10 cellular contexts compared by ENCODE assay signal in the genomic region with DNA sequence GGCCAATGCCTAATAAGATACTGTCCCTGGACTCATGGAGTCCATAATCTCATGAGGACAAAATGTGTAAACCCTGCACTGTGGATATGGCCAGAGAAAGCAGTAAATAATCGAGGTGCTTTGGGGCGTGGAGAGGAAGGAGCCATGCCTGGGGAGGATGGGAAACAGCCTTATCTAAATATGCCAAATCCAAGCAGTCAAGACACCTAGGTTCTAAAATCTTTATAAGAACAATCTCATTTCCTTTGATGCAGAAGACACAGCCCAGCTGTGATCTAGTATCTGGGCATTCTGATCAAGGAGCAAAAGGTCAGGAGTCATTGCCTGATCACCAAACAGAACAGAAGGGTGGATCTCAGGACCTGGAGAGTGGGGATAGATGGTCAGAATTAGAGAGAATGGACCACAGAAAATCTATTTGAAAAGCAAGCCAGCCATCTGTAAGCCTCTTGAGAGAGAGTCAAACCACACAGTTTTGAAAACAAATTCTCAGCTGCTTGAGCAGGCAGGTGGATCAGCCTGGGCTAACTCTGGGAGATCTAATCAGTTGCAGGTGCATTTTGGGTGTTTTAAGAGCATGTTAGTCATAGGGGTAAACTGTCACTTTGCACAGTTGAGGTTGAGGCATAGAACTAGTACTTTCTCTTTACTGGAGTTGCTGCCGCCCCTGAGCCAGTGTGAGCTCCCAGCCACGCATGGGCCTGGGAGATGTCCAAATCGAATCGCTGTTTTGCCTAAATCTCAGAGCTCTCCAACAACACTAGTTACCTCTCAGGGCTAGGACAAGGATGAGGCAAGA.
DNase-seq lines count a peak whose midpoint lies in the region; ATAC-seq, FAIRE-seq and TF ChIP-seq lines count a peak whose summit lies in the region.
"Had no signal": no experiment of that assay in that cellular context is flagged by ENCODE, and none has a peak within 500 bp of the region (broad histone marks: within the 10 kb centered on the region; RNA-seq: fewer than 3 reads in every experiment).

No MANE protein-coding gene starts in this region.

- H3K79me2 ChIP-seq in HepG2 (ENCODE audit: insufficient read depth, low read length): no peaks in the 10 kb centered on the region
- H3K79me2 ChIP-seq in OCI-LY7 (ENCODE audit: insufficient read depth, low read depth, low read length): no peaks in the 10 kb centered on the region

- TF ChIP-seq RAD21 in HepG2 (CRISPR knock-in tag; IDR thresholded peaks at IDR 0.05): no peak

- TF ChIP-seq CTCF in HepG2 (CRISPR knock-in tag; IDR thresholded peaks at IDR 0.05) (no peak), right lobe of liver (IDR thresholded peaks at IDR 0.05) (no peak), OCI-LY7 (conservative IDR thresholded peaks at IDR 0.05; ENCODE audit: low read length) (no peak), thyroid gland (IDR thresholded peaks at IDR 0.05) (no peak)

- H4K20me1 ChIP-seq in HepG2 (ENCODE audit: insufficient read depth, low read length) (no peaks in the 10 kb centered on the region), OCI-LY7 (ENCODE audit: insufficient read depth, low read length) (no peaks in the 10 kb centered on the region)

- H3K4me1 ChIP-seq in HepG2 (ENCODE audit: insufficient read depth, low read length) (peaks cover 87% of the 10 kb centered on the region), right lobe of liver (peaks cover 0 to 6% (median 1%) of the 10 kb centered on the region in 4 donors), OCI-LY7 (ENCODE audit: insufficient read depth, low read length, poor library complexity, severe bottlenecking) (peaks cover 14% of the 10 kb centered on the region), thyroid gland (peaks cover 0 to 18% of the 10 kb centered on the region in 2 donors)

- in situ Hi-C loops in HepG2 (cut with HindIII; ENCODE audit: extremely low pct_ligation_motif_present, low pct_unique_long_range_greater_than_20kb): no loop called here

- H3K4me3 ChIP-seq in HepG2 (replicated peaks in 1 of 3; ENCODE audit: insufficient read depth in 1 of 3, low read depth in 2 of 3, low read length in 3 of 3) (no peak overlapping the region), right lobe of liver (no peak overlapping the region), OCI-LY7 (ENCODE audit: low read depth, low read length, poor library complexity, severe bottlenecking) (no peak overlapping the region), thyroid gland (replicated peaks in 1 of 3) (no peak overlapping the region)

- CTCF ChIA-PET in HepG2 (lab: Yijun Ruan, JAX; ENCODE audit: low intra/inter-chr PET ratio, low total read pairs) (no interaction called here), OCI-LY7 (lab: Charles Lee; ENCODE audit: unreplicated experiment) (no interaction called here)

- no TSS peak for BruUV-seq in HepG2 (replicated peaks; lab: Mats Ljungman, UMichigan)
- BruUV-seq in OCI-LY7 (replicated peaks; lab: Mats Ljungman, UMichigan): no TSS peak

- no peak overlapping the region for H3K4me2 ChIP-seq in HepG2 (ENCODE audit: low read depth, low read length)
- H3K4me2 ChIP-seq in OCI-LY7 (ENCODE audit: low read length): peak overlapping the region; percentile 46

- WGBS in HepG2 (ENCODE audit: low lambda C conversion rate): 95% methylated on average over 6 of the region's 6 CpGs
- WGBS in right lobe of liver (ENCODE audit: insufficient coverage, low coverage, low lambda C conversion rate, missing lambda C conversion rate): 100% methylated on average over 2 of the region's 6 CpGs
- 77 to 87% methylated on average over 6 of the region's 6 CpGs for WGBS in thyroid gland, 2 donors

- H2AFZ ChIP-seq in HepG2 (ENCODE audit: low read length) (peak overlapping the region; percentile 11), OCI-LY7 (ENCODE audit: low read length) (peak overlapping the region; percentile 1; the same call in 1 of the 2 replicates)

- no peak overlapping the region for H3K9ac ChIP-seq in HepG2 (ENCODE audit: insufficient read depth, low read depth, low read length)

- H3K36me3 ChIP-seq in HepG2 (replicated peaks in 1 of 2; ENCODE audit: control insufficient read depth in 1 of 2, insufficient read depth in 2 of 2, low read length in 2 of 2): no peaks in the 10 kb centered on the region
- H3K36me3 ChIP-seq in right lobe of liver: no peaks in the 10 kb centered on the region
- no peaks in the 10 kb centered on the region for H3K36me3 ChIP-seq in OCI-LY7 (ENCODE audit: insufficient read depth, low read length)
- no peaks in the 10 kb centered on the region for H3K36me3 ChIP-seq in thyroid gland

- intact Hi-C loops in HepG2 (cut with micrococcal nuclease; ENCODE audit: unreplicated experiment): no loop called here
- intact Hi-C loops in right lobe of liver (cut with DNase I): no loop called here
- intact Hi-C loops in OCI-LY7 (cut with micrococcal nuclease; ENCODE audit: unreplicated experiment): no loop called here
- intact Hi-C loops in thyroid gland (cut with DNase I): no loop called here

- H3K9me2 ChIP-seq in OCI-LY7 (ENCODE audit: insufficient read depth, low read length): no peaks in the 10 kb centered on the region

- POLR2A ChIA-PET in HepG2 (lab: Yijun Ruan, JAX) (no interaction called here), OCI-LY7 (lab: Charles Lee) (interaction anchor here (0.5 to 2.1 kb wide), 6 partner anchors 9 to 106 kb away, joined by 3 to 5 read pairs (median 4); no protein-coding TSS in a partner anchor)

- TF ChIP-seq EP300 in HepG2 (IDR thresholded peaks at IDR 0.05; ENCODE audit: low read depth in 2 of 2, low read length in 2 of 2) (no peak), HepG2 (CRISPR knock-in tag; IDR thresholded peaks at IDR 0.05; ENCODE audit: borderline replicate concordance) (no peak)

- DNase-seq in HepG2 (ENCODE audit: low spot score) (no peak), right lobe of liver (no peak), OCI-LY7 (ENCODE audit: low spot score) (peak; percentile 62), thyroid gland (peak; percentile 22 to 25), anterior cingulate cortex (lab: John Stamatoyannopoulos, UW) (no peak), RPMI8226 (no peak), SIG-M5 (lab: John Stamatoyannopoulos, UW) (no peak)
- DNase-seq: mammary epithelial cell had no signal

- H3K27ac ChIP-seq in HepG2 (ENCODE audit: extremely low read length, insufficient read depth, low read length) (no peak overlapping the region), right lobe of liver (no peak overlapping the region), OCI-LY7 (ENCODE audit: low read depth, low read length, poor library complexity, severe bottlenecking) (peak overlapping the region; percentile 43), thyroid gland (no peak overlapping the region)

- ATAC-seq in HepG2: no peak
- no peak for ATAC-seq in right lobe of liver
- peak; percentile 96 for ATAC-seq in HG02852 (IDR thresholded peaks at IDR 0.05; ENCODE audit: unreplicated experiment)

- H3K27me3 ChIP-seq in HepG2 (ENCODE audit: control insufficient read depth in 1 of 2, insufficient read depth in 2 of 2, low read length in 2 of 2): no peaks in the 10 kb centered on the region
- no peaks in the 10 kb centered on the region for H3K27me3 ChIP-seq in right lobe of liver
- H3K27me3 ChIP-seq in thyroid gland: no peaks in the 10 kb centered on the region

- H3K9me3 ChIP-seq in HepG2 (ENCODE audit: low read length): no peaks in the 10 kb centered on the region
- no peaks in the 10 kb centered on the region for H3K9me3 ChIP-seq in right lobe of liver
- H3K9me3 ChIP-seq in OCI-LY7 (ENCODE audit: low read length): no peaks in the 10 kb centered on the region
- H3K9me3 ChIP-seq in thyroid gland: no peaks in the 10 kb centered on the region

- FAIRE-seq in HepG2 (lab: Jason Lieb, UNC): no peak
- FAIRE-seq: D721Med had no signal

- TF ChIP-seq POLR2A in HepG2 (IDR thresholded peaks at IDR 0.05; ENCODE audit: insufficient read depth in 1 of 2, low read depth in 2 of 2, low read length in 2 of 2) (no peak), right lobe of liver (IDR thresholded peaks at IDR 0.05) (no peak), thyroid gland (IDR thresholded peaks at IDR 0.05) (no peak)

TF ChIP-seq in HepG2, 621 proteins besides CTCF, POLR2A, EP300 and RAD21 (continues in another document):
- TF ChIP-seq ZFP41 (CRISPR knock-in tag; IDR thresholded peaks at IDR 0.05; ENCODE audit: borderline replicate concordance) (peak; percentile 47; the same call in 1 of the 2 replicates), ZNF761 (CRISPR knock-in tag; conservative IDR thresholded peaks at IDR 0.05) (0 out of 2 replicates have a peak, but pooled peaks have one; percentile 5), ZMYM4 (CRISPR knock-in tag; IDR thresholded peaks at IDR 0.05) (0 out of 2 replicates have a peak, but pooled peaks have one; percentile 27)

Comparison
In these comparisons a context has a peak if more than half of its experiments do, and no peak if none do; other contexts are left out.
1. DNase-seq: peak in OCI-LY7 (single experiment) and thyroid gland (2 of 2); none in HepG2 (single experiment), right lobe of liver (0 of 3), anterior cingulate cortex (0 of 58), RPMI8226 (single experiment) and SIG-M5 (single experiment).